Comparison of ENCODE assay signal across 1 cellular context in genomic region chr12:2051700-2052625, GRCh38.
TF ChIP-seq lines count a peak whose summit lies in the region.

No MANE protein-coding gene starts in this region.

TF ChIP-seq in IMR-90, 13 proteins besides CTCF, POLR2A, EP300 and RAD21 (continued from another document):
- TF ChIP-seq USF2 (IDR thresholded peaks at IDR 0.05; ENCODE audit: low read depth, low read length) (no peak), MXI1 (IDR thresholded peaks at IDR 0.05; ENCODE audit: borderline replicate concordance, low read depth, low read length) (no peak), SMC3 (IDR thresholded peaks at IDR 0.05; ENCODE audit: low read depth, low read length) (no peak), FOS (IDR thresholded peaks at IDR 0.05; ENCODE audit: low read depth, low read length) (no peak), NFE2L2 (IDR thresholded peaks at IDR 0.05; ENCODE audit: low read depth, low read length) (no peak), MAZ (IDR thresholded peaks at IDR 0.05; ENCODE audit: borderline replicate concordance, low read depth, low read length) (no peak; the same call in 1 of the 2 replicates)
